Comparison of ENCODE assay signal across 9 cellular contexts in genomic region chr12:48156648-48157015, GRCh38. TPM values are rescaled to one million over a fixed set of nuclear protein-coding genes. Genes with fewer than 3 reads are reported as not detected.
DNase-seq lines count a peak whose midpoint lies in the region; ATAC-seq, FAIRE-seq and TF ChIP-seq lines count a peak whose summit lies in the region.
"Had no signal": no experiment of that assay in that cellular context is flagged by ENCODE, and none has a peak within 500 bp of the region (broad histone marks: within the 10 kb centered on the region; RNA-seq: fewer than 3 reads in every experiment).

No MANE protein-coding gene starts in this region.

- H3K27me3 ChIP-seq in adipocyte (replicated peaks; ENCODE audit: control insufficient read depth, insufficient read depth, low read length) (peaks cover 2% of the 10 kb centered on the region), layer of hippocampus (ENCODE audit: control insufficient read depth, insufficient read depth, low read length) (no peaks in the 10 kb centered on the region)

- no peak for DNase-seq in activated CD4-positive, alpha-beta T cell treated with anti-CD3 and anti-CD28 coated beads, Interleukin-2, amount 10 ng/mL, durations not matched to agents 24 days and 14 days
- no peak for DNase-seq in activated CD4-positive, alpha-beta T cell treated with anti-CD3 and anti-CD28 coated beads for 48 hours
- DNase-seq in adipocyte (ENCODE audit: low read depth), result no peak
- no peak for DNase-seq in H4 (ENCODE audit: low spot score)
- DNase-seq in H54 (ENCODE audit: insufficient read length, low spot score), result no peak

- H3K36me3 Mint-ChIP-seq in activated CD4-positive, alpha-beta T cell treated with anti-CD3 and anti-CD28 coated beads, Interleukin-2, amount 10 ng/mL, durations not matched to agents 24 days and 14 days (ENCODE audit: low read depth), result peaks cover 24% of the 10 kb centered on the region

- H3K27ac Mint-ChIP-seq in activated CD4-positive, alpha-beta T cell treated with anti-CD3 and anti-CD28 coated beads, Interleukin-2, amount 10 ng/mL, durations not matched to agents 24 days and 14 days, result peak overlapping the region; percentile 96

- intact Hi-C loops in activated CD4-positive, alpha-beta T cell treated with anti-CD3 and anti-CD28 coated beads, Interleukin-2, amount 10 ng/mL, durations not matched to agents 24 days and 14 days (cut with micrococcal nuclease), result loop anchor here (1.0 to 5.0 kb wide), 4 partner anchors 37 to 194 kb away; partner anchors contain the start of genes PFKM, SENP1 and TMEM106C

- no peak for ATAC-seq in HG02973 (IDR thresholded peaks at IDR 0.05; ENCODE audit: unreplicated experiment)

- peaks cover 28% of the 10 kb centered on the region for H3K4me1 ChIP-seq in adipocyte (ENCODE audit: control insufficient read depth, insufficient read depth, low read length)

- H3K36me3 ChIP-seq in adipocyte (ENCODE audit: control insufficient read depth, insufficient read depth, low read length, severe bottlenecking), result peaks cover 18% of the 10 kb centered on the region

- TF ChIP-seq POLR2A in H54 (IDR thresholded peaks at IDR 0.05; ENCODE audit: low read depth, low read length), result no peak

- H3K4me3 Mint-ChIP-seq in activated CD4-positive, alpha-beta T cell treated with anti-CD3 and anti-CD28 coated beads, Interleukin-2, amount 10 ng/mL, durations not matched to agents 24 days and 14 days, result peak overlapping the region; percentile 98

- no peak for FAIRE-seq in H54 (lab: Jason Lieb, UNC)

- no peaks in the 10 kb centered on the region for H3K9me3 Mint-ChIP-seq in activated CD4-positive, alpha-beta T cell treated with anti-CD3 and anti-CD28 coated beads, Interleukin-2, amount 10 ng/mL, durations not matched to agents 24 days and 14 days

- peak overlapping the region; percentile 93 for H3K9ac ChIP-seq in adipocyte (ENCODE audit: low read length)

- peaks cover 30% of the 10 kb centered on the region for H3K4me1 Mint-ChIP-seq in activated CD4-positive, alpha-beta T cell treated with anti-CD3 and anti-CD28 coated beads, Interleukin-2, amount 10 ng/mL, durations not matched to agents 24 days and 14 days

- peak overlapping the region; percentile 98 for H3K4me3 ChIP-seq in adipocyte (ENCODE audit: low read length)

- peaks cover 3% of the 10 kb centered on the region for H3K27me3 Mint-ChIP-seq in activated CD4-positive, alpha-beta T cell treated with anti-CD3 and anti-CD28 coated beads, Interleukin-2, amount 10 ng/mL, durations not matched to agents 24 days and 14 days

- H3K27ac ChIP-seq in layer of hippocampus (ENCODE audit: low read depth, low read length), result peak overlapping the region; percentile 88
- peak overlapping the region; percentile 71 for H3K27ac ChIP-seq in temporal lobe (ENCODE audit: low read depth, low read length)

- H3K9me3 ChIP-seq in adipocyte (ENCODE audit: control insufficient read depth, low read length), result no peaks in the 10 kb centered on the region

RNA-seq across cellular contexts. Expression of gene ASB8, which starts 0.7 kb away (rescaled TPM):
- total RNA-seq in activated CD4-positive, alpha-beta T cell treated with anti-CD3 and anti-CD28 coated beads, Interleukin-2, amount 10 ng/mL, durations not matched to agents 24 days and 14 days, result 30.0 and 35.8 TPM in 2 replicates
- 25.6 TPM for total RNA-seq in temporal lobe
- 22.6 and 37.1 TPM in 2 replicates for total RNA-seq in H4 (2014; rRNA removed; shearing (Covaris generic))

RNA-seq across cellular contexts. Expression of gene CCDC184, which starts 26.8 kb away (rescaled TPM):
- 0.38 and 0.44 TPM in 2 replicates for total RNA-seq in activated CD4-positive, alpha-beta T cell treated with anti-CD3 and anti-CD28 coated beads, Interleukin-2, amount 10 ng/mL, durations not matched to agents 24 days and 14 days
- 26.3 TPM for total RNA-seq in temporal lobe
- total RNA-seq in H4 (2014; rRNA removed; shearing (Covaris generic)), result 0.70 and 1.2 TPM in 2 replicates

RNA-seq across cellular contexts. Expression of gene PFKM, which starts 37.5 kb away (rescaled TPM):
- 87.3 and 93.2 TPM in 2 replicates for total RNA-seq in activated CD4-positive, alpha-beta T cell treated with anti-CD3 and anti-CD28 coated beads, Interleukin-2, amount 10 ng/mL, durations not matched to agents 24 days and 14 days
- 79.4 TPM for total RNA-seq in temporal lobe
- total RNA-seq in H4 (2014; rRNA removed; shearing (Covaris generic)), result 52.7 and 56.5 TPM in 2 replicates

RNA-seq across cellular contexts. Expression of gene OR10AD1, which starts 46.5 kb away (rescaled TPM):
- not detected in 2 replicates for total RNA-seq in activated CD4-positive, alpha-beta T cell treated with anti-CD3 and anti-CD28 coated beads, Interleukin-2, amount 10 ng/mL, durations not matched to agents 24 days and 14 days
- not detected for total RNA-seq in temporal lobe
- not detected in 2 replicates for total RNA-seq in H4 (2014; rRNA removed; shearing (Covaris generic))
- total RNA-seq: myocyte had no signal

RNA-seq across cellular contexts. Expression of gene SENP1, which starts 50.8 kb away (rescaled TPM):
- total RNA-seq in activated CD4-positive, alpha-beta T cell treated with anti-CD3 and anti-CD28 coated beads, Interleukin-2, amount 10 ng/mL, durations not matched to agents 24 days and 14 days, result 55.4 and 58.6 TPM in 2 replicates
- 25.1 TPM for total RNA-seq in temporal lobe
- 29.2 and 35.8 TPM in 2 replicates for total RNA-seq in H4 (2014; rRNA removed; shearing (Covaris generic))

Comparison
In these comparisons a context has a peak if more than half of its experiments do, and no peak if none do; other contexts are left out.
1. RNA of gene CCDC184, which starts 26.8 kb away (total RNA-seq): 26.3 TPM in temporal lobe (single experiment); 0.70 to 1.2 TPM in H4 and 0.38 to 0.44 TPM in activated CD4-positive, alpha-beta T cell treated with anti-CD3 and anti-CD28 coated beads, Interleukin-2, amount 10 ng/mL, durations not matched to agents 24 days and 14 days; every median in the first group is over 10 times any median in the second.